Comparison of ENCODE assay signal across 8 cellular contexts in the genomic region with DNA sequence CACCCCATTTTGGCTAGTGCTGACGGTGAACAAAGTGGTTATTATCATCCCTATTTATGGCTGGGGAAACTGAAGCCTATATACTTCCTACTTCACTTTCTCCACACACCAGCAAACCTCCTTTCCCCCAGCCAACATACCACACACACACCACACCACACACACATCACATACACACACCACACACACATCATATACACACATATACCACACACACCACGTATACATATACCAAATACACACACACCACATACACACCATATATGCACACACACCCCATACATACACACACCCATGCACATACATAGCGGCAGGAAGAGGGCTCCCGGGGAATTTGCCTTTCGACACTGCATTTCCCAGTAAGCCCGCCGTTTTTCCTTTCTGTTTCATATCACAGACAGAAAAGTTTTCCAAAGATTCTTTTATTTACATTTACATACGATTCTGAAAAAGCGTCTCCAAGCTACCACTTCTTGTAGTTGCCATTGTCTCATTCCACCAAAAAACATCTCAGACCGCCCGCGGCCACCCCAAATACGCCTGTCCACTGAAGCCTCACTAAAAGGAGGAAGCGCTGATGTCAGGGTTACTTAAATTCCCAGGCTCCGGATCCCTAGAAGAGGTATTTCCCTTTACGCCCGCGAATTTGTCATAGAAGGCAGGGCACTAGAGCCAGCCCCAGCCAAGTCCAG. TPM values are rescaled to one million over a fixed set of nuclear protein-coding genes. Genes with fewer than 3 reads are reported as not detected.
A peak's percentile ranks its signal among the peaks of the same experiment; 100 is the strongest.
DNase-seq lines count a peak whose midpoint lies in the region; ATAC-seq and TF ChIP-seq lines count a peak whose summit lies in the region.

No MANE protein-coding gene starts in this region.

- TF ChIP-seq CTCF in BJ (IDR thresholded peaks at IDR 0.05; ENCODE audit: insufficient read depth, low read depth, low read length) (no peak), mammary epithelial cell (conservative IDR thresholded peaks at IDR 0.05 in 1 of 2, IDR thresholded peaks at IDR 0.05 in 1 of 2; ENCODE audit: extremely low read depth in 1 of 2, insufficient read depth in 1 of 2, low read depth in 1 of 2, low read length in 2 of 2) (no peak)

- TF ChIP-seq RAD21 in Ishikawa (IDR thresholded peaks at IDR 0.05; ENCODE audit: low read depth), result no peak

- peak overlapping the region; percentile 95 for H3K27ac ChIP-seq in mammary epithelial cell (ENCODE audit: insufficient read depth, low read depth, low read length)
- peak overlapping the region; percentile 89 for H3K27ac ChIP-seq in mesodermal cell (ENCODE audit: low read depth, low read length, severe bottlenecking)

- POLR2A ChIA-PET in BJ (lab: Charles Lee), result interaction anchor here (0.5 to 0.9 kb wide), 5 partner anchors 12 to 1666 kb away, joined by 3 to 4 read pairs (median 3); a partner anchor contains a TSS

- BruUV-seq in mammary epithelial cell (replicated peaks; lab: Mats Ljungman, UMichigan), result TSS peak; percentile 93

- CTCF ChIA-PET in BJ (lab: Yijun Ruan, JAX) (interaction anchor here (0.6 to 2.3 kb wide), 8 partner anchors 12 to 234 kb away, joined by 3 to 11 read pairs (median 5); a partner anchor contains a TSS), mammary epithelial cell (lab: Charles Lee; ENCODE audit: low non-redundant PET) (interaction anchor here (0.6 to 0.7 kb wide), 2 partner anchors 13 to 117 kb away, joined by 3 to 4 read pairs; no protein-coding TSS in a partner anchor)

- DNase-seq in BJ (ENCODE audit: low read depth), result no peak
- no peak for DNase-seq in mammary epithelial cell
- no peak for DNase-seq in COR-L47 (lab: John Stamatoyannopoulos, UW)
- no peak for DNase-seq in LoVo (ENCODE audit: low spot score)

- H3K79me2 ChIP-seq in mammary epithelial cell (ENCODE audit: insufficient read depth, low read length), result peaks cover 53% of the 10 kb centered on the region

- H3K36me3 ChIP-seq in BJ (ENCODE audit: control insufficient read depth, insufficient read depth, low read length) (no peaks in the 10 kb centered on the region; the same call in 1 of the 2 replicates), mammary epithelial cell (ENCODE audit: insufficient read depth, low read length) (peaks cover 4% of the 10 kb centered on the region), mesodermal cell (ENCODE audit: control insufficient read depth, insufficient read depth, low read length) (peaks cover 72% of the 10 kb centered on the region)

- in situ Hi-C loops in mammary epithelial cell (cut with MboI; ENCODE audit: low sequenced_read_pairs in 2 of 2), result no loop called here

- 1% methylated on average over 13 of the region's 18 CpGs for WGBS in mammary epithelial cell (ENCODE audit: low coverage, missing lambda C conversion rate)
- WGBS in mesodermal cell (ENCODE audit: insufficient coverage in 2 of 2), 2 experiments, result 21 to 24% methylated on average over 15 to 17 of the region's 18 CpGs

- no peaks in the 10 kb centered on the region for H3K27me3 ChIP-seq in BJ (ENCODE audit: control insufficient read depth, insufficient read depth, low read length)
- H3K27me3 ChIP-seq in mammary epithelial cell (ENCODE audit: insufficient read depth, low read length), result no peaks in the 10 kb centered on the region

- dilution Hi-C loops in mammary epithelial cell (cut with HindIII; ENCODE audit: low sequenced_read_pairs), result no loop called here

- H3K9ac ChIP-seq in mammary epithelial cell (ENCODE audit: insufficient read depth, low read length), result peak overlapping the region; percentile 93

- no peaks in the 10 kb centered on the region for H3K9me3 ChIP-seq in mammary epithelial cell (replicated peaks; ENCODE audit: insufficient read depth, low read length)
- H3K9me3 ChIP-seq in mesodermal cell (ENCODE audit: control insufficient read depth, low read length), result no peaks in the 10 kb centered on the region

- TF ChIP-seq EP300 in Ishikawa (IDR thresholded peaks at IDR 0.05; ENCODE audit: borderline replicate concordance), result no peak

- H3K4me3 ChIP-seq in BJ (ENCODE audit: low read depth, low read length) (peak overlapping the region; percentile 49), mammary epithelial cell (replicated peaks in 1 of 3; ENCODE audit: insufficient read depth in 1 of 3, low read depth in 2 of 3, low read length in 3 of 3) (peak overlapping the region; percentile 52 to 69 (median 59)), mesodermal cell (ENCODE audit: extremely low read depth, insufficient read depth, low read length, poor library complexity, severe bottlenecking) (peak overlapping the region; percentile 49)

- H2AFZ ChIP-seq in mammary epithelial cell (ENCODE audit: low read depth, low read length), result peak overlapping the region; percentile 57

- peaks cover 23% of the 10 kb centered on the region for H3K4me1 ChIP-seq in mammary epithelial cell (ENCODE audit: insufficient read depth, low read length)
- peaks cover 18% of the 10 kb centered on the region for H3K4me1 ChIP-seq in mesodermal cell (ENCODE audit: control insufficient read depth, insufficient read depth, low read length, poor library complexity, severe bottlenecking)

- ATAC-seq in HG03095 (IDR thresholded peaks at IDR 0.05; ENCODE audit: unreplicated experiment) (no peak), GM21423 (IDR thresholded peaks at IDR 0.05; ENCODE audit: unreplicated experiment) (no peak)

- intact Hi-C loops in mammary epithelial cell (cut with micrococcal nuclease), result loop anchor here (1.0 to 2.0 kb wide), 2 partner anchors 18 to 40 kb away; no protein-coding TSS in a partner anchor

- peak overlapping the region; percentile 98 for H3K4me2 ChIP-seq in mammary epithelial cell (ENCODE audit: insufficient read depth, low read depth, low read length)

- no peaks in the 10 kb centered on the region for H4K20me1 ChIP-seq in mammary epithelial cell (ENCODE audit: insufficient read depth, low read length)

TF ChIP-seq in Ishikawa, 13 proteins besides CTCF, POLR2A, EP300 and RAD21:
- TF ChIP-seq TEAD4 (IDR thresholded peaks at IDR 0.05) (0 out of 2 replicates have a peak, but pooled peaks have one; percentile 34), YY1 (IDR thresholded peaks at IDR 0.05; ENCODE audit: low read depth) (no peak)

RNA-seq across cellular contexts. Expression of a gene that starts 0.8 kb away (rescaled TPM):
- 117 and 130 TPM in 2 replicates for polyA plus RNA-seq in BJ (2011; rRNA removed)
- polyA minus RNA-seq in BJ (2011; rRNA and poly(A)+ RNA removed), result 62.5 and 86.9 TPM in 2 replicates
- 10 to 100 TPM; 79.4 to 92.5 TPM for total RNA-seq in mammary epithelial cell
- 87.1 TPM for polyA plus RNA-seq in mammary epithelial cell
- 153 TPM for polyA minus RNA-seq in mammary epithelial cell
- 108 TPM for polyA plus RNA-seq in mesodermal cell (2013, experiment 1 of 2)
- 91.2 TPM for polyA plus RNA-seq in mesodermal cell (2013, experiment 2 of 2)

RNA-seq across cellular contexts. Expression of a gene that starts 6.4 kb away (rescaled TPM):
- polyA plus RNA-seq in BJ (2011; rRNA removed) (56.6 and 75.2 TPM in 2 replicates), mammary epithelial cell (50.0 TPM)
- 33.8 and 77.3 TPM in 2 replicates for polyA minus RNA-seq in BJ (2011; rRNA and poly(A)+ RNA removed)
- 10 to 100 TPM; 17.5 to 54.9 TPM for total RNA-seq in mammary epithelial cell
- polyA minus RNA-seq in mammary epithelial cell, result 154 TPM
- 51.1 TPM for polyA plus RNA-seq in mesodermal cell (2013, experiment 1 of 2)
- 49.6 TPM for polyA plus RNA-seq in mesodermal cell (2013, experiment 2 of 2)

RNA-seq across cellular contexts. Expression of a gene that starts 7.2 kb away (rescaled TPM):
- polyA plus RNA-seq in BJ (2011; rRNA removed) (1.2 and 1.8 TPM in 2 replicates), mammary epithelial cell (1.4 TPM)
- polyA minus RNA-seq in BJ (2011; rRNA and poly(A)+ RNA removed), result 0.85 and 0.87 TPM in 2 replicates
- total RNA-seq in mammary epithelial cell, result 1 to 10 TPM in 1 of 2 donors, under 1 TPM in 1; 0.67 to 1.9 TPM
- polyA minus RNA-seq in mammary epithelial cell, result not detected
- 48.8 TPM for polyA plus RNA-seq in mesodermal cell (2013, experiment 1 of 2)
- polyA plus RNA-seq in mesodermal cell (2013, experiment 2 of 2), result 27.0 TPM

RNA-seq across cellular contexts. Expression of a gene that starts 24.0 kb away (rescaled TPM):
- polyA plus RNA-seq in BJ (2011; rRNA removed), result 14.4 and 22.3 TPM in 2 replicates
- 14.1 and 21.2 TPM in 2 replicates for polyA minus RNA-seq in BJ (2011; rRNA and poly(A)+ RNA removed)
- 10 to 100 TPM; 10.7 to 14.7 TPM for total RNA-seq in mammary epithelial cell
- polyA plus RNA-seq in mammary epithelial cell, result 12.2 TPM
- polyA minus RNA-seq in mammary epithelial cell, result 24.8 TPM
- polyA plus RNA-seq in mesodermal cell (2013, experiment 1 of 2), result 17.1 TPM
- polyA plus RNA-seq in mesodermal cell (2013, experiment 2 of 2), result 16.0 TPM

RNA-seq across cellular contexts. Expression of a gene that starts 42.1 kb away (rescaled TPM):
- polyA plus RNA-seq in BJ (2011; rRNA removed) (53.0 and 56.2 TPM in 2 replicates), mammary epithelial cell (195 TPM)
- polyA minus RNA-seq in BJ (2011; rRNA and poly(A)+ RNA removed), result 44.6 and 47.5 TPM in 2 replicates
- 100 to 1,000 TPM; 204 to 378 TPM for total RNA-seq in mammary epithelial cell
- 263 TPM for polyA minus RNA-seq in mammary epithelial cell
- polyA plus RNA-seq in mesodermal cell (2013, experiment 1 of 2), result 69.6 TPM
- 61.0 TPM for polyA plus RNA-seq in mesodermal cell (2013, experiment 2 of 2)
